8 cellular contexts compared by ENCODE assay signal in the genomic region with DNA sequence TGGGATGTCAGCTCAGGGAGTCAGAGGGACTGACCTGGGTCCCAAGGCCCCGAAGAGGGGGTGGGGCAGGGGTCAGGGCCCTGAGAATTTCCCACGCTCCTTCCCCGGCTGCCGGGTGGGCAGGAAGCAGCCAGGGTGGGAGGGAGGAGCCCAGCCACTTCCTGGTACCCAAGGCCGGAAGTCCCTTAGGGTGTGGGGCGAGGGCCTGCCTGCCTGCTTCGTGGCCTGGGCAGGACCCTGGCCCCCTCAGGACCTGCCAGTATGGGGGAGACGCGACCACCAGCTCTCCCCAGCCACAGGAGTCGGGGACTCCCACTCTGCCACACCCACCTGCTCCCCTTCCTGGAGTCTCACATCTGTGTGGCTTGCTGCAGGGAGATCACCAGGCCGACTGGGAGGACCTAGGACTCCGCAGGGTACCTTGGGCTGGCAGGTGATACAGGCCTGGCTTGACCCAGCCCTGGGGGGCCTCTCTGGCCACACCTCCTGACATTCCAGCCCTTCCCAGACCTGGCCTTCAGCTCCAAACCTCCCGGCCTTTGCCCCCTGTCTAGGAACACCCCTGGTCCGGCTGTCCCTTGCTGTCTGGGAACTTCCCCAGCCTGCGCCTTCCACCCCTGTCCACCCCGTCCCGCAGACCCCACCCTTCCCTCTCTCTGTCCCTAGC. TPM values are rescaled to one million over a fixed set of nuclear protein-coding genes. Genes with fewer than 3 reads are reported as not detected.
DNase-seq lines count a peak whose midpoint lies in the region; ATAC-seq, FAIRE-seq and TF ChIP-seq lines count a peak whose summit lies in the region.

No MANE protein-coding gene starts in this region.

- TF ChIP-seq CTCF in gastrocnemius medialis (IDR thresholded peaks at IDR 0.05 in 4 of 5, conservative IDR thresholded peaks at IDR 0.05 in 1 of 5) = no peak

- peak overlapping the region; percentile 94 to 99 (median 96) for H3K27ac ChIP-seq in gastrocnemius medialis

- no peaks in the 10 kb centered on the region for H3K27me3 ChIP-seq in gastrocnemius medialis

- H3K36me3 Mint-ChIP-seq in activated naive CD4-positive, alpha-beta T cell treated with anti-CD3 and anti-CD28 coated beads, Interleukin-2, amount 50 U/mL, for 24 hours = peaks cover 1% of the 10 kb centered on the region

- H3K9me3 ChIP-seq in ES-I3 (ENCODE audit: control insufficient read depth, insufficient read depth, low read length) (no peaks in the 10 kb centered on the region), gastrocnemius medialis (no peaks in the 10 kb centered on the region)

- intact Hi-C loops in left ventricle myocardium superior (cut with micrococcal nuclease) = no loop called here
- intact Hi-C loops in gastrocnemius medialis (cut with DNase I; ENCODE audit: low total_unique reads) = no loop called here

- peaks cover 14% of the 10 kb centered on the region; the same call in 1 of the 2 replicates for H3K4me1 ChIP-seq in ES-I3 (ENCODE audit: insufficient read depth, low read length)
- H3K4me1 ChIP-seq in gastrocnemius medialis = peaks cover 52 to 54% of the 10 kb centered on the region in 2 donors

- FAIRE-seq in RCC 7860 (lab: Jason Lieb, UNC) = no peak

- peaks cover 50% of the 10 kb centered on the region for H3K4me1 Mint-ChIP-seq in activated naive CD4-positive, alpha-beta T cell treated with anti-CD3 and anti-CD28 coated beads, Interleukin-2, amount 50 U/mL, for 24 hours

- in situ Hi-C loops in gastrocnemius medialis (cut with MboI; ENCODE audit: low sequenced_read_pairs in 4 of 4) = no loop called here

- H3K9ac ChIP-seq in ES-I3 (ENCODE audit: low read depth, low read length) = peak overlapping the region; percentile 41

- H3K36me3 ChIP-seq in ES-I3 (ENCODE audit: insufficient read depth, low read length) (peaks cover 16% of the 10 kb centered on the region), gastrocnemius medialis (peaks cover 0 to 36% of the 10 kb centered on the region in 2 donors)

- H3K27me3 Mint-ChIP-seq in activated naive CD4-positive, alpha-beta T cell treated with anti-CD3 and anti-CD28 coated beads, Interleukin-2, amount 50 U/mL, for 24 hours = no peaks in the 10 kb centered on the region

- TF ChIP-seq POLR2A in gastrocnemius medialis (IDR thresholded peaks at IDR 0.05) = peak in 1 of 2 donors; percentile 25

- ATAC-seq in HG02642 (IDR thresholded peaks at IDR 0.05; ENCODE audit: poor library complexity, unreplicated experiment) = peak; percentile 25
- peak; percentile 28 for ATAC-seq in left ventricle myocardium superior
- peak in 1 of 2 donors; percentile 5 for ATAC-seq in gastrocnemius medialis
- no peak for ATAC-seq in HG03039 (IDR thresholded peaks at IDR 0.05; ENCODE audit: unreplicated experiment)

- peak overlapping the region; percentile 22 to 65 (median 30) for H3K4me3 ChIP-seq in gastrocnemius medialis

- no peaks in the 10 kb centered on the region for H3K9me3 Mint-ChIP-seq in activated naive CD4-positive, alpha-beta T cell treated with anti-CD3 and anti-CD28 coated beads, Interleukin-2, amount 50 U/mL, for 24 hours

- H3K4me3 Mint-ChIP-seq in activated naive CD4-positive, alpha-beta T cell treated with anti-CD3 and anti-CD28 coated beads, Interleukin-2, amount 50 U/mL, for 24 hours = peak overlapping the region; percentile 86

- peak overlapping the region; percentile 92 for H3K27ac Mint-ChIP-seq in activated naive CD4-positive, alpha-beta T cell treated with anti-CD3 and anti-CD28 coated beads, Interleukin-2, amount 50 U/mL, for 24 hours

- DNase-seq in RCC 7860 (ENCODE audit: low spot score) = peak; percentile 58
- peak; percentile 85 for DNase-seq in left ventricle myocardium superior
- no peak for DNase-seq in gastrocnemius medialis
- no peak for DNase-seq in HuH-7 (ENCODE audit: low spot score)

RNA-seq across cellular contexts. Expression of gene CIRBP, which starts 9.8 kb away (rescaled TPM):
- 248 TPM for total RNA-seq in left ventricle myocardium superior
- total RNA-seq in gastrocnemius medialis = 100 to 1,000 TPM; 274 to 578 (median 418) TPM

RNA-seq across cellular contexts. Expression of gene MIDN, which starts 11.0 kb away (rescaled TPM):
- 59.7 TPM for total RNA-seq in left ventricle myocardium superior
- total RNA-seq in gastrocnemius medialis = 100 to 1,000 TPM in 2 of 4 donors, 10 to 100 TPM in 2; 34.9 to 117 (median 86.3) TPM

RNA-seq across cellular contexts. Expression of gene FAM174C, which starts 16.0 kb away (rescaled TPM):
- 13.1 TPM for total RNA-seq in left ventricle myocardium superior
- 10 to 100 TPM; 18.7 to 36.7 (median 28.7) TPM for total RNA-seq in gastrocnemius medialis

RNA-seq across cellular contexts. Expression of gene ATP5F1D, which starts 17.8 kb away (rescaled TPM):
- total RNA-seq in left ventricle myocardium superior = 686 TPM
- total RNA-seq in gastrocnemius medialis = 100 to 1,000 TPM; 189 to 442 (median 273) TPM

RNA-seq across cellular contexts. Expression of gene CBARP, which starts 21.5 kb away (rescaled TPM):
- total RNA-seq in left ventricle myocardium superior (1.2 TPM), gastrocnemius medialis (1 to 10 TPM in 1 of 4 donors, under 1 TPM in 3; 0.10 to 1.3 (median 0.53) TPM)

Comparison
In these comparisons a context has a peak if more than half of its experiments do, and no peak if none do; other contexts are left out.
1. DNase-seq: peak in RCC 7860 (single experiment) and left ventricle myocardium superior (single experiment); none in gastrocnemius medialis (0 of 2) and HuH-7 (single experiment).